8 cellular contexts compared by ENCODE assay signal in the genomic region with DNA sequence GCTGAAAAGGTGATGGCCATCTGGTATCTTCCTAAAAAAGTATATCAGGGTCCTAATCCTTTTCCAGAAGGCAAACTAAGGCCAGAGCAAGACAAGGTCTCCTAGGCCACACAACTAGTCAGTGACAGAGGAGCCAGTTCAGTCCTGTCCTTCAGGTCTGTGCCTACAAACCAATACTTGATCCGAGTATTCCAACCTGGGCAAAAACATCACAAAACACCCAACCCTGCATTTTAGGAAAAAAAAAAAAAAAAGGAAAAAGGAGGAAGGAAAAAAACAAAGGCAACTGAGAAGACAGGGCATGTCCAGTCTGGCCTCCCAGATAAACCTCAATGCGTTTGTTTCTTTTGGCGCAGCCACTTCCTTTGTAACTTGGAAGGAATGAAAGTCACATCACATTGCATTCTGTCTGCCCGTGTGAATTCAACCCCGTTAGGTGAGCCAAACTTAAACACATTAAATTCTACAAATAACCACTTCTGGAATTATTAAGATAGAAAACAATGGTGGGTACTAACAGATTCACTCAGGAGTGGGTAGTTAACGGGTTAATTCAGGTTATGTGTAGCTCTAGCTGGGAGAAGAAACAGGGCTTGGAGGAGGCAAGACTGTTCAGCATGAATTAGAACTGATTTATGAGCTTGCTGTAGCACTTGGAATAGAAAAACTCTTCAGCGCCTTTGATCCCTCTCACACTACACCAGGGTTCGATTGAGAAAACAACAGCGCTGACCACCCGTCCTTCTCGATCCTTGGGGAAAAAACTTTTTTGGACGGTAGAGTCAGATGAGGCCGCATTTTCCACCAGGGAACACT. TPM values are rescaled to one million over a fixed set of nuclear protein-coding genes. Genes with fewer than 3 reads are reported as not detected.
A peak's percentile ranks its signal among the peaks of the same experiment; 100 is the strongest.
DNase-seq lines count a peak whose midpoint lies in the region; ATAC-seq, FAIRE-seq and TF ChIP-seq lines count a peak whose summit lies in the region.

No MANE protein-coding gene starts in this region.

- intact Hi-C loops in psoas muscle (cut with DNase I), result no loop called here

- no peaks in the 10 kb centered on the region for H3K9me3 ChIP-seq in psoas muscle

- H3K9me3 Mint-ChIP-seq in activated CD8-positive, alpha-beta memory T cell treated with anti-CD3 and anti-CD28 coated beads, Interleukin-2, amount 10 ng/mL, durations not matched to agents 7 days and 5 days (ENCODE audit: low read depth), result no peaks in the 10 kb centered on the region
- H3K9me3 Mint-ChIP-seq in WTC11, result no peaks in the 10 kb centered on the region

- peak; percentile 38 for ATAC-seq in activated CD8-positive, alpha-beta memory T cell treated with anti-CD3 and anti-CD28 coated beads, Interleukin-2, amount 10 ng/mL, durations not matched to agents 7 days and 5 days
- peak; percentile 4 for ATAC-seq in HG03280 (IDR thresholded peaks at IDR 0.05; ENCODE audit: unreplicated experiment)
- ATAC-seq in WTC11, result no peak; the same call in 1 of the 2 replicates
- ATAC-seq in psoas muscle, result peak; percentile 18 to 67 (median 40)

- H3K27me3 ChIP-seq in psoas muscle (ENCODE audit: insufficient read depth in 3 of 3, low read length in 2 of 3), result peaks cover 0 to 11% (median 7%) of the 10 kb centered on the region in 3 donors

- CTCF ChIA-PET in activated CD8-positive, alpha-beta memory T cell treated with anti-CD3 and anti-CD28 coated beads, Interleukin-2, amount 10 ng/mL, durations not matched to agents 7 days and 5 days (lab: Charles Lee), result interaction anchor here (1.3 kb wide), 1 partner anchor 10 kb away, joined by 3 read pairs; no protein-coding TSS in a partner anchor
- CTCF ChIA-PET in WTC11 (lab: Charles Lee), result interaction anchor here (0.8 to 1.9 kb wide), 5 partner anchors 10 to 247 kb away, joined by 3 to 7 read pairs (median 5); a partner anchor contains a TSS

- peaks cover 11% of the 10 kb centered on the region for H3K4me1 Mint-ChIP-seq in activated CD8-positive, alpha-beta memory T cell treated with anti-CD3 and anti-CD28 coated beads, Interleukin-2, amount 10 ng/mL, durations not matched to agents 7 days and 5 days
- H3K4me1 Mint-ChIP-seq in WTC11, result peaks cover 15% of the 10 kb centered on the region

- H3K27ac Mint-ChIP-seq in activated CD8-positive, alpha-beta memory T cell treated with anti-CD3 and anti-CD28 coated beads, Interleukin-2, amount 10 ng/mL, durations not matched to agents 7 days and 5 days, result no peak overlapping the region
- H3K27ac Mint-ChIP-seq in WTC11, result no peak overlapping the region

- POLR2A ChIA-PET in WTC11 (lab: Charles Lee), result interaction anchor here (2.0 kb wide), 1 partner anchor 54 kb away, joined by 9 read pairs; a partner anchor contains a TSS

- no peak for DNase-seq in activated CD8-positive, alpha-beta memory T cell treated with anti-CD3 and anti-CD28 coated beads, Interleukin-2, amount 10 ng/mL, durations not matched to agents 7 days and 5 days
- DNase-seq in activated CD8-positive, alpha-beta memory T cell treated with anti-CD3 and anti-CD28 coated beads, Interleukin-2, amount 50 U/mL, for 4 hours, result no peak
- no peak for DNase-seq in WTC11 (ENCODE audit: low spot score)
- DNase-seq in glomerular endothelial cell (ENCODE audit: extremely low read depth, low read depth, low spot score), result peak; percentile 60
- DNase-seq in psoas muscle, result no peak
- no peak for DNase-seq in NCI-H2029 treated with DMSO at 0.1 percent for 48 hours (lab: John Stamatoyannopoulos, UW)
- no peak for DNase-seq in D721Med (ENCODE audit: insufficient read length, low spot score)

- H3K4me3 ChIP-seq in psoas muscle, result peak overlapping the region; percentile 75

- FAIRE-seq in D721Med (lab: Jason Lieb, UNC), result no peak

- no peaks in the 10 kb centered on the region for H3K36me3 Mint-ChIP-seq in activated CD8-positive, alpha-beta memory T cell treated with anti-CD3 and anti-CD28 coated beads, Interleukin-2, amount 10 ng/mL, durations not matched to agents 7 days and 5 days
- no peaks in the 10 kb centered on the region for H3K36me3 Mint-ChIP-seq in WTC11

- H3K27me3 Mint-ChIP-seq in activated CD8-positive, alpha-beta memory T cell treated with anti-CD3 and anti-CD28 coated beads, Interleukin-2, amount 10 ng/mL, durations not matched to agents 7 days and 5 days, result peaks cover 28% of the 10 kb centered on the region
- H3K27me3 Mint-ChIP-seq in WTC11 (ENCODE audit: low read depth), result no peaks in the 10 kb centered on the region; the same call in 1 of the 2 replicates

- H3K4me3 Mint-ChIP-seq in activated CD8-positive, alpha-beta memory T cell treated with anti-CD3 and anti-CD28 coated beads, Interleukin-2, amount 10 ng/mL, durations not matched to agents 7 days and 5 days, result peak overlapping the region; percentile 60
- peak overlapping the region; percentile 71 for H3K4me3 Mint-ChIP-seq in WTC11

- 18 to 22% (median 18%) methylated on average over 13 of the region's 13 CpGs for WGBS in psoas muscle, 3 donors

- H3K4me1 ChIP-seq in psoas muscle, result no peaks in the 10 kb centered on the region

- no peaks in the 10 kb centered on the region for H3K36me3 ChIP-seq in psoas muscle (ENCODE audit: insufficient read depth in 1 of 2, low read depth in 1 of 2)

- TF ChIP-seq CTCF in WTC11 (IDR thresholded peaks at IDR 0.05) (no peak), psoas muscle (IDR thresholded peaks at IDR 0.05) (no peak), D721Med (IDR thresholded peaks at IDR 0.05; ENCODE audit: insufficient read depth, missing control alignments) (no peak)

- H3K27ac ChIP-seq in psoas muscle, result peak overlapping the region; percentile 56

TF ChIP-seq in WTC11, 78 proteins besides CTCF, POLR2A, EP300 and RAD21:
- TF ChIP-seq ZNF416 (CRISPR knock-in tag; IDR thresholded peaks at IDR 0.05) (no peak), ESRRA (CRISPR knock-in tag; IDR thresholded peaks at IDR 0.05; ENCODE audit: borderline replicate concordance) (0 out of 2 replicates have a peak, but pooled peaks have one; percentile 3)
- TF ChIP-seq, protein P1, sequence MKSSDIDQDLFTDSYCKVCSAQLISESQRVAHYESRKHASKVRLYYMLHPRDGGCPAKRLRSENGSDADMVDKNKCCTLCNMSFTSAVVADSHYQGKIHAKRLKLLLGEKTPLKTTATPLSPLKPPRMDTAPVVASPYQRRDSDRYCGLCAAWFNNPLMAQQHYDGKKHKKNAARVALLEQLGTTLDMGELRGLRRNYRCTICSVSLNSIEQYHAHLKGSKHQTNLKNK (CRISPR knock-in tag; IDR thresholded peaks at IDR 0.05), result no peak

RNA-seq across cellular contexts. Expression of a gene that starts 43.0 kb away (rescaled TPM):
- total RNA-seq in activated CD8-positive, alpha-beta memory T cell treated with anti-CD3 and anti-CD28 coated beads, Interleukin-2, amount 10 ng/mL, durations not matched to agents 7 days and 5 days, result 1 to 10 TPM; 7.4 to 9.7 TPM
- 8.0 to 9.5 TPM (median 8.5 TPM) in 3 replicates for total RNA-seq in WTC11 (2021)
- total RNA-seq in glomerular endothelial cell, result 0.78 and 6.0 TPM in 2 replicates
- total RNA-seq in psoas muscle, result 1 to 10 TPM; 2.0 to 3.5 (median 2.7) TPM
- polyA plus RNA-seq in psoas muscle, result 1 to 10 TPM; 1.9 to 4.0 (median 2.8) TPM

RNA-seq across cellular contexts. Expression of a gene that starts 53.4 kb away (rescaled TPM):
- 10 to 100 TPM; 42.8 to 51.8 TPM for total RNA-seq in activated CD8-positive, alpha-beta memory T cell treated with anti-CD3 and anti-CD28 coated beads, Interleukin-2, amount 10 ng/mL, durations not matched to agents 7 days and 5 days
- 74.8 to 77.6 TPM (median 76.3 TPM) in 3 replicates for total RNA-seq in WTC11 (2021)
- total RNA-seq in glomerular endothelial cell, result 39.7 and 54.0 TPM in 2 replicates
- 10 to 100 TPM; 39.4 to 49.4 (median 42.0) TPM for total RNA-seq in psoas muscle
- 10 to 100 TPM; 36.3 to 92.1 (median 55.6) TPM for polyA plus RNA-seq in psoas muscle
